In genomic region chr12:113273053-113273725, GRCh38 we compare ENCODE assay signal across 1 cellular context.
A peak's percentile ranks its signal among the peaks of the same experiment; 100 is the strongest.
TF ChIP-seq lines count a peak whose summit lies in the region.

No MANE protein-coding gene starts in this region.

TF ChIP-seq in Ishikawa, 13 proteins besides CTCF, POLR2A, EP300 and RAD21:
- TF ChIP-seq, protein P1, sequence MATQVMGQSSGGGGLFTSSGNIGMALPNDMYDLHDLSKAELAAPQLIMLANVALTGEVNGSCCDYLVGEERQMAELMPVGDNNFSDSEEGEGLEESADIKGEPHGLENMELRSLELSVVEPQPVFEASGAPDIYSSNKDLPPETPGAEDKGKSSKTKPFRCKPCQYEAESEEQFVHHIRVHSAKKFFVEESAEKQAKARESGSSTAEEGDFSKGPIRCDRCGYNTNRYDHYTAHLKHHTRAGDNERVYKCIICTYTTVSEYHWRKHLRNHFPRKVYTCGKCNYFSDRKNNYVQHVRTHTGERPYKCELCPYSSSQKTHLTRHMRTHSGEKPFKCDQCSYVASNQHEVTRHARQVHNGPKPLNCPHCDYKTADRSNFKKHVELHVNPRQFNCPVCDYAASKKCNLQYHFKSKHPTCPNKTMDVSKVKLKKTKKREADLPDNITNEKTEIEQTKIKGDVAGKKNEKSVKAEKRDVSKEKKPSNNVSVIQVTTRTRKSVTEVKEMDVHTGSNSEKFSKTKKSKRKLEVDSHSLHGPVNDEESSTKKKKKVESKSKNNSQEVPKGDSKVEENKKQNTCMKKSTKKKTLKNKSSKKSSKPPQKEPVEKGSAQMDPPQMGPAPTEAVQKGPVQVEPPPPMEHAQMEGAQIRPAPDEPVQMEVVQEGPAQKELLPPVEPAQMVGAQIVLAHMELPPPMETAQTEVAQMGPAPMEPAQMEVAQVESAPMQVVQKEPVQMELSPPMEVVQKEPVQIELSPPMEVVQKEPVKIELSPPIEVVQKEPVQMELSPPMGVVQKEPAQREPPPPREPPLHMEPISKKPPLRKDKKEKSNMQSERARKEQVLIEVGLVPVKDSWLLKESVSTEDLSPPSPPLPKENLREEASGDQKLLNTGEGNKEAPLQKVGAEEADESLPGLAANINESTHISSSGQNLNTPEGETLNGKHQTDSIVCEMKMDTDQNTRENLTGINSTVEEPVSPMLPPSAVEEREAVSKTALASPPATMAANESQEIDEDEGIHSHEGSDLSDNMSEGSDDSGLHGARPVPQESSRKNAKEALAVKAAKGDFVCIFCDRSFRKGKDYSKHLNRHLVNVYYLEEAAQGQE (IDR thresholded peaks at IDR 0.05; ENCODE audit: low read depth): peak; percentile 69
- TF ChIP-seq EGR1 (IDR thresholded peaks at IDR 0.05) (no peak), TAF1 (IDR thresholded peaks at IDR 0.05; ENCODE audit: low read depth) (no peak), TEAD4 (IDR thresholded peaks at IDR 0.05) (no peak)
